ENCODE assay signal across 1 cellular context in the genomic region with DNA sequence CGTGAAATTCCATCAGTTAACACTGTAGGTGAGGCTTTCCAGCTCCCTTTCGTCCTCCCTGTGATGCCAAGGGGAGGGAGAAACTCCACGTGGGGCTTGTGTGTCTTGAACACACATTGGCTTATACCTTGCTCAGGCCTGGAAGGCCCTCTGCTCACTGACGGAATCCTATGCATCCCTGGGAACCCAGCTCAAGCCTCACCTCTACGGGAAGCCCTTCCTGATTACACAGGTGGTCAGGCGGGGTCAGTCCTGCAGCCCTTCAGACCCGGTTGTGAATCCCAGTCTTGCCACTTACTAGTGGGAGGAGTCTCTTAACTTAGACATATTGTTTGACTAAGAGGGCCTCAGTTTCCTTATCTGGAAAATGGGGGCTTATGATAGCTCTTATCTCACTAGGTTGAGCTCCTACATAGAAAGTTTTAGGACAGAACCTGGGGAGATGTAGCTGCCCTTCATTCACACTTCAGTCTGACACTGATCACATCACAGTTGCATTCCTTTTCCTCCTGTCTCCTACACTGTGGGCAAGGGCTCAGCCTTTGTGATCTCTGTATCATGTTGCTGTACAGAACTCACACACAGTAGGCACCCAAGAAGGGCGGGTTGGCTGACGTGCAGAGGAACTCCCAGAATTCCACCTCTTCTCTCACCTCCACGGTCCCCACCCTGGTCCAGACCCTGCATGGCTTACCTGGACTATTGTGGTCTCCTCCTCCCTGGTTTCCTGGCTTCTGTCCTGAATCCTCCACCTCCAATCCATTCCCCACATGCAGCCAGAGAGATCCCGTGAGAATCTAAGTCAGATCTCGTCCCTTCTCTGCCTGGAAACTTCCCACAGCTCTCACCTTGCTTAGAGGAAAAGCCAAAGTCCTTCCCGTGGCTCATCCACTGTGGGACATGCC.
TF ChIP-seq lines count a peak whose summit lies in the region.

No MANE protein-coding gene starts in this region.

TF ChIP-seq in GM23338, 12 proteins besides CTCF, POLR2A, EP300 and RAD21 (continued from another document):
- TF ChIP-seq, protein P1, sequence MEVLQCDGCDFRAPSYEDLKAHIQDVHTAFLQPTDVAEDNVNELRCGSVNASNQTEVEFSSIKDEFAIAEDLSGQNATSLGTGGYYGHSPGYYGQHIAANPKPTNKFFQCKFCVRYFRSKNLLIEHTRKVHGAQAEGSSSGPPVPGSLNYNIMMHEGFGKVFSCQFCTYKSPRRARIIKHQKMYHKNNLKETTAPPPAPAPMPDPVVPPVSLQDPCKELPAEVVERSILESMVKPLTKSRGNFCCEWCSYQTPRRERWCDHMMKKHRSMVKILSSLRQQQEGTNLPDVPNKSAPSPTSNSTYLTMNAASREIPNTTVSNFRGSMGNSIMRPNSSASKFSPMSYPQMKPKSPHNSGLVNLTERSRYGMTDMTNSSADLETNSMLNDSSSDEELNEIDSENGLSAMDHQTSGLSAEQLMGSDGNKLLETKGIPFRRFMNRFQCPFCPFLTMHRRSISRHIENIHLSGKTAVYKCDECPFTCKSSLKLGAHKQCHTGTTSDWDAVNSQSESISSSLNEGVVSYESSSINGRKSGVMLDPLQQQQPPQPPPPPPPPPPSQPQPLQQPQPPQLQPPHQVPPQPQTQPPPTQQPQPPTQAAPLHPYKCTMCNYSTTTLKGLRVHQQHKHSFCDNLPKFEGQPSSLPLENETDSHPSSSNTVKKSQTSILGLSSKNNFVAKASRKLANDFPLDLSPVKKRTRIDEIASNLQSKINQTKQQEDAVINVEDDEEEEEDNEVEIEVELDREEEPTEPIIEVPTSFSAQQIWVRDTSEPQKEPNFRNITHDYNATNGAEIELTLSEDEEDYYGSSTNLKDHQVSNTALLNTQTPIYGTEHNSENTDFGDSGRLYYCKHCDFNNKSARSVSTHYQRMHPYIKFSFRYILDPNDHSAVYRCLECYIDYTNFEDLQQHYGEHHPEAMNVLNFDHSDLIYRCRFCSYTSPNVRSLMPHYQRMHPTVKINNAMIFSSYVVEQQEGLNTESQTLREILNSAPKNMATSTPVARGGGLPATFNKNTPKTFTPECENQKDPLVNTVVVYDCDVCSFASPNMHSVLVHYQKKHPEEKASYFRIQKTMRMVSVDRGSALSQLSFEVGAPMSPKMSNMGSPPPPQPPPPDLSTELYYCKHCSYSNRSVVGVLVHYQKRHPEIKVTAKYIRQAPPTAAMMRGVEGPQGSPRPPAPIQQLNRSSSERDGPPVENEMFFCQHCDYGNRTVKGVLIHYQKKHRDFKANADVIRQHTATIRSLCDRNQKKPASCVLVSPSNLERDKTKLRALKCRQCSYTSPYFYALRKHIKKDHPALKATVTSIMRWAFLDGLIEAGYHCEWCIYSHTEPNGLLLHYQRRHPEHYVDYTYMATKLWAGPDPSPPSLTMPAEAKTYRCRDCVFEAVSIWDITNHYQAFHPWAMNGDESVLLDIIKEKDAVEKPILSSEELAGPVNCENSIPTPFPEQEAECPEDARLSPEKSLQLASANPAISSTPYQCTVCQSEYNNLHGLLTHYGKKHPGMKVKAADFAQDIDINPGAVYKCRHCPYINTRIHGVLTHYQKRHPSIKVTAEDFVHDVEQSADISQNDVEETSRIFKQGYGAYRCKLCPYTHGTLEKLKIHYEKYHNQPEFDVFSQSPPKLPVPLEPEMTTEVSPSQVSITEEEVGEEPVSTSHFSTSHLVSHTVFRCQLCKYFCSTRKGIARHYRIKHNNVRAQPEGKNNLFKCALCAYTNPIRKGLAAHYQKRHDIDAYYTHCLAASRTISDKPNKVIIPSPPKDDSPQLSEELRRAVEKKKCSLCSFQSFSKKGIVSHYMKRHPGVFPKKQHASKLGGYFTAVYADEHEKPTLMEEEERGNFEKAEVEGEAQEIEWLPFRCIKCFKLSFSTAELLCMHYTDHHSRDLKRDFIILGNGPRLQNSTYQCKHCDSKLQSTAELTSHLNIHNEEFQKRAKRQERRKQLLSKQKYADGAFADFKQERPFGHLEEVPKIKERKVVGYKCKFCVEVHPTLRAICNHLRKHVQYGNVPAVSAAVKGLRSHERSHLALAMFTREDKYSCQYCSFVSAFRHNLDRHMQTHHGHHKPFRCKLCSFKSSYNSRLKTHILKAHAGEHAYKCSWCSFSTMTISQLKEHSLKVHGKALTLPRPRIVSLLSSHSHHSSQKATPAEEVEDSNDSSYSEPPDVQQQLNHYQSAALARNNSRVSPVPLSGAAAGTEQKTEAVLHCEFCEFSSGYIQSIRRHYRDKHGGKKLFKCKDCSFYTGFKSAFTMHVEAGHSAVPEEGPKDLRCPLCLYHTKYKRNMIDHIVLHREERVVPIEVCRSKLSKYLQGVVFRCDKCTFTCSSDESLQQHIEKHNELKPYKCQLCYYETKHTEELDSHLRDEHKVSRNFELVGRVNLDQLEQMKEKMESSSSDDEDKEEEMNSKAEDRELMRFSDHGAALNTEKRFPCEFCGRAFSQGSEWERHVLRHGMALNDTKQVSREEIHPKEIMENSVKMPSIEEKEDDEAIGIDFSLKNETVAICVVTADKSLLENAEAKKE (CRISPR knock-in tag; IDR thresholded peaks at IDR 0.05), result no peak
- TF ChIP-seq, protein P2, sequence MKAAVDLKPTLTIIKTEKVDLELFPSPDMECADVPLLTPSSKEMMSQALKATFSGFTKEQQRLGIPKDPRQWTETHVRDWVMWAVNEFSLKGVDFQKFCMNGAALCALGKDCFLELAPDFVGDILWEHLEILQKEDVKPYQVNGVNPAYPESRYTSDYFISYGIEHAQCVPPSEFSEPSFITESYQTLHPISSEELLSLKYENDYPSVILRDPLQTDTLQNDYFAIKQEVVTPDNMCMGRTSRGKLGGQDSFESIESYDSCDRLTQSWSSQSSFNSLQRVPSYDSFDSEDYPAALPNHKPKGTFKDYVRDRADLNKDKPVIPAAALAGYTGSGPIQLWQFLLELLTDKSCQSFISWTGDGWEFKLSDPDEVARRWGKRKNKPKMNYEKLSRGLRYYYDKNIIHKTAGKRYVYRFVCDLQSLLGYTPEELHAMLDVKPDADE (IDR thresholded peaks at IDR 0.05), result no peak
- TF ChIP-seq EZH2 (IDR thresholded peaks at IDR 0.05; ENCODE audit: low read depth, unreplicated experiment) (no peak), EZH2phosphoT487 (IDR thresholded peaks at IDR 0.05; ENCODE audit: unreplicated experiment) (no peak), CREB1 (CRISPR knock-in tag; IDR thresholded peaks at IDR 0.05; ENCODE audit: low read depth) (no peak), STAT1 (IDR thresholded peaks at IDR 0.05; ENCODE audit: unreplicated experiment) (no peak), JUNB (IDR thresholded peaks at IDR 0.05; ENCODE audit: unreplicated experiment) (no peak), NANOG (IDR thresholded peaks at IDR 0.05; ENCODE audit: borderline replicate concordance) (no peak)
- TF ChIP-seq, protein P3, sequence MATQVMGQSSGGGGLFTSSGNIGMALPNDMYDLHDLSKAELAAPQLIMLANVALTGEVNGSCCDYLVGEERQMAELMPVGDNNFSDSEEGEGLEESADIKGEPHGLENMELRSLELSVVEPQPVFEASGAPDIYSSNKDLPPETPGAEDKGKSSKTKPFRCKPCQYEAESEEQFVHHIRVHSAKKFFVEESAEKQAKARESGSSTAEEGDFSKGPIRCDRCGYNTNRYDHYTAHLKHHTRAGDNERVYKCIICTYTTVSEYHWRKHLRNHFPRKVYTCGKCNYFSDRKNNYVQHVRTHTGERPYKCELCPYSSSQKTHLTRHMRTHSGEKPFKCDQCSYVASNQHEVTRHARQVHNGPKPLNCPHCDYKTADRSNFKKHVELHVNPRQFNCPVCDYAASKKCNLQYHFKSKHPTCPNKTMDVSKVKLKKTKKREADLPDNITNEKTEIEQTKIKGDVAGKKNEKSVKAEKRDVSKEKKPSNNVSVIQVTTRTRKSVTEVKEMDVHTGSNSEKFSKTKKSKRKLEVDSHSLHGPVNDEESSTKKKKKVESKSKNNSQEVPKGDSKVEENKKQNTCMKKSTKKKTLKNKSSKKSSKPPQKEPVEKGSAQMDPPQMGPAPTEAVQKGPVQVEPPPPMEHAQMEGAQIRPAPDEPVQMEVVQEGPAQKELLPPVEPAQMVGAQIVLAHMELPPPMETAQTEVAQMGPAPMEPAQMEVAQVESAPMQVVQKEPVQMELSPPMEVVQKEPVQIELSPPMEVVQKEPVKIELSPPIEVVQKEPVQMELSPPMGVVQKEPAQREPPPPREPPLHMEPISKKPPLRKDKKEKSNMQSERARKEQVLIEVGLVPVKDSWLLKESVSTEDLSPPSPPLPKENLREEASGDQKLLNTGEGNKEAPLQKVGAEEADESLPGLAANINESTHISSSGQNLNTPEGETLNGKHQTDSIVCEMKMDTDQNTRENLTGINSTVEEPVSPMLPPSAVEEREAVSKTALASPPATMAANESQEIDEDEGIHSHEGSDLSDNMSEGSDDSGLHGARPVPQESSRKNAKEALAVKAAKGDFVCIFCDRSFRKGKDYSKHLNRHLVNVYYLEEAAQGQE (IDR thresholded peaks at IDR 0.05; ENCODE audit: unreplicated experiment), result no peak
